ENCODE assay signal across 20 cellular contexts in the genomic region with DNA sequence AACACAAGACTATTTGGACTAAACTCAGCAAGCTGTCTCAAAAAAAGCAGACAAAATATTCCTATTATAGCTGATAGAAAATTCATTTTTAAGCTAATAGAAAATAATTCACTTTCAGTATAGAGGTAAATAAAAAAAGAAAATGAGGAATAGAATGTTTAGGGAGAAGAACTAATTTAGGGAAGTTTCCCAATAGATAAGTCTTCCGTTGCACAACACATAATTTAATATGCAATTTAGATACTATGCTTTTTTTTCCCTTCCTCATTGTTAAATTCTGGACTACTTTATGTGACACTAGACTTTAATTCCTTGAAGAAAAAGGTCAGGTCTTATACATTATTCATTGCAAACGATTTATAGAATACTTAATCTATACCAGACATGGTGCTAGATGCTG. TPM values are rescaled to one million over a fixed set of nuclear protein-coding genes. Genes with fewer than 3 reads are reported as not detected.
"Had no signal": no experiment of that assay in that cellular context is flagged by ENCODE, and none has a peak within 500 bp of the region (broad histone marks: within the 10 kb centered on the region; RNA-seq: fewer than 3 reads in every experiment).

No MANE protein-coding gene starts in this region.

- ATAC-seq: activated CD4-positive, alpha-beta T cell treated with anti-CD3 and anti-CD28 coated beads for 36 hours; esophagus mucosa; stimulated activated naive CD8-positive, alpha-beta T cell treated with anti-CD3 and anti-CD28 coated beads, Interleukin-15, amount 100 ng/mL, for 72 hours had no signal

- H3K27me3 Mint-ChIP-seq: activated CD4-positive, alpha-beta memory T cell treated with anti-CD3 and anti-CD28 coated beads for 36 hours; activated CD4-positive, alpha-beta T cell treated with anti-CD3 and anti-CD28 coated beads for 36 hours; activated naive CD8-positive, alpha-beta T cell; brain; central memory CD8-positive, alpha-beta T cell; naive B cell; stimulated activated naive CD8-positive, alpha-beta T cell treated with anti-CD3 and anti-CD28 coated beads, Interleukin-15, amount 100 ng/mL, for 72 hours; type B pancreatic cell had no signal

- H3K27ac ChIP-seq: coronary artery, neural progenitor cell, ovary, WERI-Rb-1 had no signal

- H2AFZ ChIP-seq: neural progenitor cell had no signal

- H3K4me2 ChIP-seq: neural progenitor cell, smooth muscle cell had no signal

- H3K9ac ChIP-seq: neural progenitor cell had no signal

- H3K9me3 ChIP-seq: ovary, right lobe of liver had no signal

- H3K27me3 ChIP-seq: neural progenitor cell, ovary, right lobe of liver had no signal

- H3K36me3 ChIP-seq: ovary had no signal

- DNase-seq: activated CD4-positive, alpha-beta memory T cell treated with anti-CD3 and anti-CD28 coated beads for 36 hours; activated CD4-positive, alpha-beta T cell treated with anti-CD3 and anti-CD28 coated beads for 36 hours; activated gamma-delta T cell; activated T-cell treated with anti-CD3 and anti-CD28 coated beads, Interleukin-2, amount 50 U/mL, for 48 hours; amygdala; islet precursor cell; naive B cell; ovary; right lobe of liver; stimulated activated CD4-positive, alpha-beta T cell treated with anti-CD3 and anti-CD28 coated beads, Interleukin-4, amount 100 ng/mL, for 4 hours; stimulated activated naive CD8-positive, alpha-beta T cell treated with anti-CD3 and anti-CD28 coated beads, Interleukin-15, amount 100 ng/mL, for 72 hours; WERI-Rb-1 had no signal

- H3K4me3 ChIP-seq: coronary artery, neural progenitor cell, ovary, right lobe of liver, smooth muscle cell had no signal

- H3K4me3 Mint-ChIP-seq: activated CD4-positive, alpha-beta memory T cell treated with anti-CD3 and anti-CD28 coated beads for 36 hours; activated CD4-positive, alpha-beta T cell treated with anti-CD3 and anti-CD28 coated beads for 36 hours; activated naive CD8-positive, alpha-beta T cell; brain; central memory CD8-positive, alpha-beta T cell; naive B cell; neural progenitor cell; stimulated activated naive CD8-positive, alpha-beta T cell treated with anti-CD3 and anti-CD28 coated beads, Interleukin-15, amount 100 ng/mL, for 72 hours; type B pancreatic cell had no signal

- H3K27ac Mint-ChIP-seq: activated CD4-positive, alpha-beta memory T cell treated with anti-CD3 and anti-CD28 coated beads for 36 hours; activated CD4-positive, alpha-beta T cell treated with anti-CD3 and anti-CD28 coated beads for 36 hours; activated naive CD8-positive, alpha-beta T cell; neural progenitor cell; type B pancreatic cell had no signal

- H3K9me3 Mint-ChIP-seq: central memory CD8-positive, alpha-beta T cell; stimulated activated naive CD8-positive, alpha-beta T cell treated with anti-CD3 and anti-CD28 coated beads, Interleukin-15, amount 100 ng/mL, for 72 hours; type B pancreatic cell had no signal

- H3K4me1 Mint-ChIP-seq: neural progenitor cell; stimulated activated naive CD8-positive, alpha-beta T cell treated with anti-CD3 and anti-CD28 coated beads, Interleukin-15, amount 100 ng/mL, for 72 hours had no signal

RNA-seq across cellular contexts. Expression of gene NRCAM, which starts 59.4 kb away (rescaled TPM):
- polyA plus RNA-seq: smooth muscle cell had no signal
